25 cellular contexts compared by ENCODE assay signal in genomic region chr2:168178520-168178919, GRCh38.
DNase-seq lines count a peak whose midpoint lies in the region; ATAC-seq and TF ChIP-seq lines count a peak whose summit lies in the region.
"Had no signal": no experiment of that assay in that cellular context is flagged by ENCODE, and none has a peak within 500 bp of the region (broad histone marks: within the 10 kb centered on the region; RNA-seq: fewer than 3 reads in every experiment).

No MANE protein-coding gene starts in this region.

- H4K8ac ChIP-seq in H9 (replicated peaks; ENCODE audit: insufficient read length, low read depth, low read length) (no peak overlapping the region), trophoblast cell (ENCODE audit: low read depth, low read length) (no peak overlapping the region)

- no peak overlapping the region for H4K5ac ChIP-seq in H9 (ENCODE audit: insufficient read length, low read depth, low read length)

- no peaks in the 10 kb centered on the region for H3K23me2 ChIP-seq in H9 (ENCODE audit: insufficient read length, low read depth, low read length, poor library complexity, severe bottlenecking)

- no peak overlapping the region for H3K4ac ChIP-seq in H9 (ENCODE audit: low read depth, low read length)
- H3K4ac ChIP-seq in trophoblast cell (ENCODE audit: low read depth, low read length) = no peak overlapping the region

- H3K79me1 ChIP-seq in H9 (ENCODE audit: insufficient read depth, low read depth, low read length, poor library complexity, severe bottlenecking) = no peaks in the 10 kb centered on the region
- no peaks in the 10 kb centered on the region for H3K79me1 ChIP-seq in trophoblast cell (ENCODE audit: low read length)

- no peak overlapping the region for H2BK15ac ChIP-seq in H9 (ENCODE audit: low read depth, low read length)

- H3K9ac ChIP-seq in H9 (ENCODE audit: extremely low read depth, insufficient read length, low read length) (no peak overlapping the region), trophoblast cell (ENCODE audit: low read length) (no peak overlapping the region)

- no peak for TF ChIP-seq CTCF in activated CD8-positive, alpha-beta T cell treated with anti-CD3 and anti-CD28 coated beads for 36 hours (IDR thresholded peaks at IDR 0.05)
- no peak for TF ChIP-seq CTCF in H9 (conservative IDR thresholded peaks at IDR 0.05)
- TF ChIP-seq CTCF in sigmoid colon (IDR thresholded peaks at IDR 0.05) = no peak
- TF ChIP-seq CTCF in chondrocyte (IDR thresholded peaks at IDR 0.05) = no peak

- TF ChIP-seq POLR2A in sigmoid colon (IDR thresholded peaks at IDR 0.05) = no peak

- intact Hi-C loops in activated CD8-positive, alpha-beta T cell treated with anti-CD3 and anti-CD28 coated beads for 36 hours (cut with micrococcal nuclease) = no loop called here
- intact Hi-C loops in sigmoid colon (cut with DNase I) = no loop called here

- H2AK5ac ChIP-seq in H9 (ENCODE audit: insufficient read length, low read length) = no peak overlapping the region
- H2AK5ac ChIP-seq in trophoblast cell (ENCODE audit: low read length) = no peak overlapping the region

- no peak overlapping the region for H3K4me3 ChIP-seq in trophoblast cell (ENCODE audit: low read depth, low read length)
- H3K4me3 ChIP-seq in sigmoid colon = no peak overlapping the region
- H3K4me3 ChIP-seq: left lung, spleen, tibial artery had no signal

- H4K20me1 ChIP-seq in H9 (ENCODE audit: control insufficient read depth, insufficient read depth, insufficient read length) = no peaks in the 10 kb centered on the region

- H3K27me3 ChIP-seq in H9 (ENCODE audit: insufficient read depth, low read length) (no peaks in the 10 kb centered on the region), trophoblast cell (ENCODE audit: insufficient read depth, low read length) (no peaks in the 10 kb centered on the region), sigmoid colon (no peaks in the 10 kb centered on the region)
- H3K27me3 ChIP-seq: left lung, neutrophil, spleen, tibial artery had no signal

- H3K14ac ChIP-seq in H9 (ENCODE audit: insufficient read depth, low read length) (no peak overlapping the region), trophoblast cell (ENCODE audit: low read length) (no peak overlapping the region)

- H3K9me3 Mint-ChIP-seq in activated CD8-positive, alpha-beta T cell treated with anti-CD3 and anti-CD28 coated beads for 36 hours = no peaks in the 10 kb centered on the region
- no peaks in the 10 kb centered on the region for H3K9me3 Mint-ChIP-seq in activated CD8-positive, alpha-beta T cell treated with anti-CD3 and anti-CD28 coated beads, Interleukin-2, amount 10 ng/mL, durations not matched to agents 7 days and 5 days (ENCODE audit: insufficient read depth)
- H3K9me3 Mint-ChIP-seq in H9 = no peaks in the 10 kb centered on the region
- H3K9me3 Mint-ChIP-seq in chondrocyte (ENCODE audit: low read depth) = no peaks in the 10 kb centered on the region
- H3K9me3 Mint-ChIP-seq: activated naive CD4-positive, alpha-beta T cell treated with anti-CD3 and anti-CD28 coated beads, Interleukin-2, amount 50 U/mL, for 24 hours; activated T-helper 2 cell treated with anti-CD3 and anti-CD28 coated beads, Interferon-gamma antibody, Interleukin-2, Interleukin-4, amounts not matched to agents 10 μg/mL and 5 μg/mL and 100 μg/mL, durations not matched to agents 14 hours and 24 hours and 36 hours; endodermal cell; T-cell had no signal

- H3K27ac ChIP-seq in H9 (ENCODE audit: insufficient read length, low read depth, low read length) = no peak overlapping the region
- H3K27ac ChIP-seq in cingulate gyrus (ENCODE audit: low read depth, low read length) = peak overlapping the region; percentile 52
- H3K27ac ChIP-seq in trophoblast cell (ENCODE audit: low read depth, low read length) = no peak overlapping the region
- H3K27ac ChIP-seq in sigmoid colon = no peak overlapping the region
- H3K27ac ChIP-seq: left lung, neutrophil, spleen, tibial artery had no signal

- H2BK12ac ChIP-seq in H9 (ENCODE audit: insufficient read length, low read depth, low read length) (no peak overlapping the region), trophoblast cell (ENCODE audit: low read length) (peak overlapping the region; percentile 10)

- H3K4me1 Mint-ChIP-seq in activated CD8-positive, alpha-beta T cell treated with anti-CD3 and anti-CD28 coated beads for 36 hours (ENCODE audit: low read depth) = peaks cover 60% of the 10 kb centered on the region
- H3K4me1 Mint-ChIP-seq in activated CD8-positive, alpha-beta T cell treated with anti-CD3 and anti-CD28 coated beads, Interleukin-2, amount 10 ng/mL, durations not matched to agents 7 days and 5 days (ENCODE audit: low read depth) = peaks cover 62% of the 10 kb centered on the region
- H3K4me1 Mint-ChIP-seq in H9 (peaks cover 50 to 58% of the 10 kb centered on the region in 2 experiments), chondrocyte (ENCODE audit: low read depth) (peaks cover 19% of the 10 kb centered on the region)

- H3K79me2 ChIP-seq in H9 (ENCODE audit: insufficient read depth, low read length) (no peaks in the 10 kb centered on the region), trophoblast cell (ENCODE audit: control insufficient read depth, insufficient read depth, low read length, poor library complexity) (no peaks in the 10 kb centered on the region)

- no peaks in the 10 kb centered on the region for H3K36me3 ChIP-seq in trophoblast cell (ENCODE audit: control insufficient read depth in 1 of 2, insufficient read depth in 2 of 2, low read length in 2 of 2)
- H3K36me3 ChIP-seq in sigmoid colon = no peaks in the 10 kb centered on the region
- H3K36me3 ChIP-seq: left lung, neutrophil, tibial artery had no signal

- H2BK5ac ChIP-seq in H9 (ENCODE audit: insufficient read length, low read length) (no peak overlapping the region), trophoblast cell (ENCODE audit: low read depth, low read length, poor library complexity) (no peak overlapping the region)

- H3K18ac ChIP-seq in H9 (ENCODE audit: insufficient read length, low read depth, low read length) = no peak overlapping the region
- H3K18ac ChIP-seq in trophoblast cell (ENCODE audit: low read length) = no peak overlapping the region

- H3K4me3 Mint-ChIP-seq in activated CD8-positive, alpha-beta T cell treated with anti-CD3 and anti-CD28 coated beads for 36 hours = no peak overlapping the region
- no peak overlapping the region for H3K4me3 Mint-ChIP-seq in activated CD8-positive, alpha-beta T cell treated with anti-CD3 and anti-CD28 coated beads, Interleukin-2, amount 10 ng/mL, durations not matched to agents 7 days and 5 days
- H3K4me3 Mint-ChIP-seq in H9 (no peak overlapping the region), chondrocyte (ENCODE audit: unreplicated experiment) (no peak overlapping the region)
- H3K4me3 Mint-ChIP-seq: activated naive CD4-positive, alpha-beta T cell treated with anti-CD3 and anti-CD28 coated beads, Interleukin-2, amount 50 U/mL, for 24 hours; endodermal cell; T-cell had no signal

- H3K27me3 Mint-ChIP-seq in activated CD8-positive, alpha-beta T cell treated with anti-CD3 and anti-CD28 coated beads for 36 hours = no peaks in the 10 kb centered on the region
- no peaks in the 10 kb centered on the region for H3K27me3 Mint-ChIP-seq in activated CD8-positive, alpha-beta T cell treated with anti-CD3 and anti-CD28 coated beads, Interleukin-2, amount 10 ng/mL, durations not matched to agents 7 days and 5 days (ENCODE audit: low read depth)
- H3K27me3 Mint-ChIP-seq in H9 (ENCODE audit: low read depth) = no peaks in the 10 kb centered on the region
- H3K27me3 Mint-ChIP-seq in chondrocyte (ENCODE audit: low read depth) = no peaks in the 10 kb centered on the region
- H3K27me3 Mint-ChIP-seq: activated naive CD4-positive, alpha-beta T cell treated with anti-CD3 and anti-CD28 coated beads, Interleukin-2, amount 50 U/mL, for 24 hours; T-cell had no signal

- peaks cover 22% of the 10 kb centered on the region for H3K36me3 Mint-ChIP-seq in activated CD8-positive, alpha-beta T cell treated with anti-CD3 and anti-CD28 coated beads for 36 hours (ENCODE audit: low read depth)
- H3K36me3 Mint-ChIP-seq in activated CD8-positive, alpha-beta T cell treated with anti-CD3 and anti-CD28 coated beads, Interleukin-2, amount 10 ng/mL, durations not matched to agents 7 days and 5 days (ENCODE audit: low read depth) = peaks cover 51% of the 10 kb centered on the region
- H3K36me3 Mint-ChIP-seq in H9 (ENCODE audit: insufficient read depth in 1 of 3, low read depth in 3 of 3) = no peaks in the 10 kb centered on the region; a peak in 2 of 7 replicates
- H3K36me3 Mint-ChIP-seq in chondrocyte (ENCODE audit: low read depth) = peaks cover 9% of the 10 kb centered on the region

- CTCF ChIA-PET in activated CD8-positive, alpha-beta T cell treated with anti-CD3 and anti-CD28 coated beads for 36 hours (lab: Charles Lee) = interaction anchor here (1.0 kb wide), 1 partner anchor 68 kb away, joined by 4 read pairs; the partner anchor contains the start of gene STK39
- CTCF ChIA-PET in activated CD8-positive, alpha-beta T cell treated with anti-CD3 and anti-CD28 coated beads, Interleukin-2, amount 10 ng/mL, durations not matched to agents 7 days and 5 days (lab: Charles Lee) = interaction anchor here (1.6 kb wide), 1 partner anchor 13 kb away, joined by 4 read pairs; no protein-coding TSS in a partner anchor

- TF ChIP-seq EP300 in sigmoid colon (IDR thresholded peaks at IDR 0.05) = no peak

- no peak overlapping the region for H3K56ac ChIP-seq in H9 (ENCODE audit: insufficient read length, low read depth, low read length)

- no peak overlapping the region for H3T11ph ChIP-seq in H9 (ENCODE audit: low read length)

- no peak for DNase-seq in activated CD8-positive, alpha-beta T cell treated with anti-CD3 and anti-CD28 coated beads for 36 hours
- DNase-seq in activated CD8-positive, alpha-beta T cell treated with anti-CD3 and anti-CD28 coated beads, Interleukin-2, amount 10 ng/mL, durations not matched to agents 7 days and 5 days = no peak
- DNase-seq in H9 (no peak), trophoblast cell (no peak), dedifferentiated amniotic fluid mesenchymal stem cell (ENCODE audit: extremely low spot score) (no peak), sigmoid colon (no peak), chondrocyte (ENCODE audit: low spot score) (no peak)
- DNase-seq: activated CD4-positive, alpha-beta T cell treated with anti-CD3 and anti-CD28 coated beads, Interleukin-2, amount 50 U/mL, for 4 hours; cortex of kidney; DMS53; endodermal cell; HCEC 1CT; left lung; NCI-H2227 treated with DMSO at 0.1 percent for 48 hours; NCI-H526; posterior cingulate gyrus; right cardiac atrium; spleen; stimulated activated CD4-positive, alpha-beta T cell treated with anti-CD3 and anti-CD28 coated beads, Interleukin-2, amount 100 ng/mL, for 24 hours; T-cell; tibial artery had no signal

- no peak overlapping the region for H3K27ac Mint-ChIP-seq in activated CD8-positive, alpha-beta T cell treated with anti-CD3 and anti-CD28 coated beads for 36 hours
- no peak overlapping the region for H3K27ac Mint-ChIP-seq in activated CD8-positive, alpha-beta T cell treated with anti-CD3 and anti-CD28 coated beads, Interleukin-2, amount 10 ng/mL, durations not matched to agents 7 days and 5 days
- H3K27ac Mint-ChIP-seq in H9 (peak overlapping the region in 2 of 3 experiments; percentile 18 to 65; a peak in 3 of 7 replicates), chondrocyte (ENCODE audit: unreplicated experiment) (no peak overlapping the region)
- H3K27ac Mint-ChIP-seq: activated naive CD4-positive, alpha-beta T cell treated with anti-CD3 and anti-CD28 coated beads, Interleukin-2, amount 50 U/mL, for 24 hours; activated T-helper 2 cell treated with anti-CD3 and anti-CD28 coated beads, Interferon-gamma antibody, Interleukin-2, Interleukin-4, amounts not matched to agents 10 μg/mL and 5 μg/mL and 100 μg/mL, durations not matched to agents 14 hours and 24 hours and 36 hours; endodermal cell; T-cell had no signal

- H2BK20ac ChIP-seq in H9 (ENCODE audit: low read depth, low read length, poor library complexity, severe bottlenecking) = no peak overlapping the region

- H3K23ac ChIP-seq in H9 (ENCODE audit: insufficient read length, low read depth, low read length) (no peak overlapping the region), trophoblast cell (ENCODE audit: low read length) (no peak overlapping the region)

- no peak overlapping the region for H4K91ac ChIP-seq in H9 (ENCODE audit: insufficient read length, low read depth, low read length)
- no peak overlapping the region for H4K91ac ChIP-seq in trophoblast cell (ENCODE audit: low read depth, low read length)

- H3K9me3 ChIP-seq in H9 (ENCODE audit: control insufficient read depth, low read depth, low read length) (no peaks in the 10 kb centered on the region), trophoblast cell (ENCODE audit: insufficient read depth, low read depth, low read length) (no peaks in the 10 kb centered on the region), sigmoid colon (no peaks in the 10 kb centered on the region)
- H3K9me3 ChIP-seq: left lung, neutrophil, spleen, tibial artery had no signal

- no peak overlapping the region for H2AFZ ChIP-seq in H9 (ENCODE audit: low read length)
- H2AFZ ChIP-seq in trophoblast cell (ENCODE audit: insufficient read depth, low read length, poor library complexity) = no peak overlapping the region

- POLR2A ChIA-PET in activated CD8-positive, alpha-beta T cell treated with anti-CD3 and anti-CD28 coated beads for 36 hours (lab: Charles Lee) = interaction anchor here (1.1 kb wide), 1 partner anchor 13 kb away, joined by 3 read pairs; no protein-coding TSS in a partner anchor
- POLR2A ChIA-PET in activated CD8-positive, alpha-beta T cell treated with anti-CD3 and anti-CD28 coated beads, Interleukin-2, amount 10 ng/mL, durations not matched to agents 7 days and 5 days (lab: Charles Lee) = no interaction called here

- peak; percentile 14 for ATAC-seq in activated CD8-positive, alpha-beta T cell treated with anti-CD3 and anti-CD28 coated beads for 36 hours
- ATAC-seq in activated CD8-positive, alpha-beta T cell treated with anti-CD3 and anti-CD28 coated beads, Interleukin-2, amount 10 ng/mL, durations not matched to agents 7 days and 5 days = no peak
- ATAC-seq: left lung, right cardiac atrium, T-cell had no signal

- no CpG with 5 or more reads among the region's 1 CpG for WGBS in H9 (ENCODE audit: extremely low coverage, insufficient read length, low lambda C conversion rate)
- no CpG with 5 or more reads among the region's 1 CpG for whole genome bisulfite sequencing in trophoblast cell (ENCODE audit: extremely low coverage, insufficient coverage, insufficient read length)
- 60 to 78% methylated on average over 1 of the region's 1 CpG for WGBS in sigmoid colon, 2 donors

- no peak overlapping the region for H2BK120ac ChIP-seq in H9 (ENCODE audit: low read depth, low read length, poor library complexity, severe bottlenecking)
- no peak overlapping the region for H2BK120ac ChIP-seq in trophoblast cell (ENCODE audit: insufficient read depth, low read length, poor library complexity)

- no peak overlapping the region for H4K12ac ChIP-seq in trophoblast cell (ENCODE audit: low read depth, low read length)

- peaks cover 16% of the 10 kb centered on the region; the same call in 1 of the 2 replicates for H3K4me1 ChIP-seq in H9 (ENCODE audit: insufficient read depth, low read length)
- H3K4me1 ChIP-seq in trophoblast cell (ENCODE audit: control insufficient read depth in 1 of 2, insufficient read depth in 2 of 2, low read length in 2 of 2) = no peaks in the 10 kb centered on the region
- peaks cover 0 to 12% (median 0%) of the 10 kb centered on the region in 4 donors for H3K4me1 ChIP-seq in sigmoid colon
- H3K4me1 ChIP-seq: left lung had no signal

- H3K4me2 ChIP-seq in H9 (ENCODE audit: insufficient read depth, insufficient read length, low read length) (no peak overlapping the region), trophoblast cell (ENCODE audit: low read length) (no peak overlapping the region)

Comparison
In these comparisons a context has a peak if more than half of its experiments do, and no peak if none do; other contexts are left out.
1. H3K27ac Mint-ChIP-seq: peak in H9 (2 of 3); none in activated CD8-positive, alpha-beta T cell treated with anti-CD3 and anti-CD28 coated beads for 36 hours (single experiment), activated CD8-positive, alpha-beta T cell treated with anti-CD3 and anti-CD28 coated beads, Interleukin-2, amount 10 ng/mL, durations not matched to agents 7 days and 5 days (single experiment) and chondrocyte (single experiment).